ENCODE assay signal across 1 cellular context in genomic region chr2:73359915-73360697, GRCh38.
TF ChIP-seq lines count a peak whose summit lies in the region.

No MANE protein-coding gene starts in this region.

TF ChIP-seq in GM12878, 131 proteins besides CTCF, POLR2A, EP300 and RAD21:
- peak; percentile 32; the same call in 1 of the 2 replicates for TF ChIP-seq SMC3 (IDR thresholded peaks at IDR 0.05; ENCODE audit: borderline replicate concordance, low read length)
- no peak for TF ChIP-seq POU2F2 (IDR thresholded peaks at IDR 0.05; ENCODE audit: borderline replicate concordance, low read depth, low read length)
